ENCODE assay signal across 8 cellular contexts in genomic region chr10:34522542-34522941, GRCh38.
DNase-seq lines count a peak whose midpoint lies in the region; ATAC-seq and TF ChIP-seq lines count a peak whose summit lies in the region.

No MANE protein-coding gene starts in this region.

- H3K27ac ChIP-seq in foreskin keratinocyte, result peak overlapping the region; percentile 64
- H3K27ac ChIP-seq in thyroid gland, result no peak overlapping the region

- no peak for TF ChIP-seq POLR2A in thyroid gland (IDR thresholded peaks at IDR 0.05)

- peak; percentile 65 for TF ChIP-seq CTCF in foreskin keratinocyte (conservative IDR thresholded peaks at IDR 0.05)
- peak in 3 of 6 experiments; percentile 13 to 26 (median 24) for TF ChIP-seq CTCF in thyroid gland (IDR thresholded peaks at IDR 0.05)

- peak; percentile 69 for ATAC-seq in GM21515 (IDR thresholded peaks at IDR 0.05; ENCODE audit: unreplicated experiment)
- ATAC-seq in foreskin keratinocyte, result no peak
- ATAC-seq in GM21786 (IDR thresholded peaks at IDR 0.05; ENCODE audit: unreplicated experiment), result no peak

- no peaks in the 10 kb centered on the region for H3K9me3 ChIP-seq in thyroid gland

- H3K27me3 ChIP-seq in foreskin keratinocyte (no peaks in the 10 kb centered on the region), thyroid gland (no peaks in the 10 kb centered on the region)

- H3K4me3 ChIP-seq in thyroid gland (replicated peaks in 1 of 3), result no peak overlapping the region

- DNase-seq in DMS53 treated with DMSO at 0.1 percent for 48 hours (lab: John Stamatoyannopoulos, UW; ENCODE audit: unreplicated experiment) (peak; percentile 24), NCI-H748 (lab: John Stamatoyannopoulos, UW; ENCODE audit: unreplicated experiment) (peak; percentile 83), foreskin keratinocyte (peak in 1 of 2 donors; percentile 32), thyroid gland (no peak), NCI-H774 (lab: John Stamatoyannopoulos, UW) (no peak), NCI-H524 (lab: John Stamatoyannopoulos, UW) (no peak)

- no peaks in the 10 kb centered on the region for H3K36me3 ChIP-seq in thyroid gland

- WGBS in thyroid gland, 2 donors, result 66 to 71% methylated on average over 6 of the region's 6 CpGs

- H3K4me1 ChIP-seq in foreskin keratinocyte (peaks cover 45% of the 10 kb centered on the region), thyroid gland (peaks cover 6 to 7% of the 10 kb centered on the region in 2 donors)

- intact Hi-C loops in thyroid gland (cut with DNase I), result no loop called here

Comparison
In these comparisons a context has a peak if more than half of its experiments do, and no peak if none do; other contexts are left out.
1. DNase-seq: peak in DMS53 treated with DMSO at 0.1 percent for 48 hours (single experiment) and NCI-H748 (single experiment); none in thyroid gland (0 of 2), NCI-H774 (single experiment) and NCI-H524 (0 of 2).